18 cellular contexts compared by ENCODE assay signal in the genomic region with DNA sequence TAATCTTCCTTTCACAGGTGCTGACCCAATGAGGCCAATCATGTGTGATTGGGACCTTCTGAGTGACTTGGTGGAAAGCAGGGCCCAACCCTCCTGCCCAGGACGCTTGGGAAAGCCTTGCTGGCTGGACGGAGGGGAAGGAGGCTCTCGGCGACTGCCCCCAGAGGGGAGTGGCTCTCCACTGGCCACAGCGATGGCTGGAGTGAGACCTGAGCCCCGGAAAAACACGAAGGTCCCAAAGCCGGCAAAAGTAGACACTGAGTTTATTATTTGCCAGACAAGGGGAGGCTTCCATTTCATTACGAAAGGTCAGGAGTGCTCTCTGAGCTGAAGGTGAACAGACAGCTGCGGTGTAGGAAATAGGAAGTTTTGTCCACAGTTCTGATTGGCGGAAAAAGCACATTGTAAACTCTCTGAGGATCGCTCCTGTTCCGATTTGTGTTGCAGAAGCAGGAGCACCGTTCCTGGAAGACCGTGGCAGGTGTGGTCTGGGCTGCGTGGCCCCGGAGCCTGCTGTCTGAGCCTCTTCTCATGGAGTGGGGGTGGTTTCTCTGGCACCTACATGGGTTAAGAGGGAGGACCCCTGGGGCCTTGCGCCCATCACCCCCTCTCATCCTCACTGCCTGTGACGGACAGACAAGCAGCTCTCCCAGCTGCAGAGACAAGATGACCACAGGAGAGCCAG. TPM values are rescaled to one million over a fixed set of nuclear protein-coding genes. Genes with fewer than 3 reads are reported as not detected.
"Had no signal": no experiment of that assay in that cellular context is flagged by ENCODE, and none has a peak within 500 bp of the region (broad histone marks: within the 10 kb centered on the region; RNA-seq: fewer than 3 reads in every experiment).

No MANE protein-coding gene starts in this region.

- H3K27ac ChIP-seq: ascending aorta, heart left ventricle, tibial artery had no signal

- H3K36me3 ChIP-seq: ascending aorta, gastrocnemius medialis, heart left ventricle, left lung, tibial artery had no signal

- H3K4me3 Mint-ChIP-seq: endodermal cell; naive thymus-derived CD4-positive, alpha-beta T cell; stimulated activated effector memory CD8-positive, alpha-beta T cell treated with anti-CD3 and anti-CD28 coated beads, Interleukin-12 subunit alpha, Interleukin-12 subunit beta, amount 100 ng/mL, for 72 hours had no signal

- H3K4me3 ChIP-seq: ascending aorta, gastrocnemius medialis, heart left ventricle, left lung, tibial artery had no signal

- H3K4me1 Mint-ChIP-seq: stimulated activated effector memory CD8-positive, alpha-beta T cell treated with anti-CD3 and anti-CD28 coated beads, Interleukin-12 subunit alpha, Interleukin-12 subunit beta, amount 100 ng/mL, for 72 hours had no signal

- DNase-seq: activated CD4-positive, alpha-beta T cell treated with anti-CD3 and anti-CD28 coated beads, Interleukin-2, amount 50 U/mL, for 1 hour; activated CD8-positive, alpha-beta memory T cell treated with anti-CD3 and anti-CD28 coated beads for 24 hours; activated naive CD4-positive, alpha-beta T cell; naive thymus-derived CD4-positive, alpha-beta T cell; T1000 had no signal

- H3K27ac Mint-ChIP-seq: endodermal cell; naive thymus-derived CD4-positive, alpha-beta T cell; stimulated activated effector memory CD8-positive, alpha-beta T cell treated with anti-CD3 and anti-CD28 coated beads, Interleukin-12 subunit alpha, Interleukin-12 subunit beta, amount 100 ng/mL, for 72 hours had no signal

- H3K4me1 ChIP-seq: ascending aorta, gastrocnemius medialis, left lung, tibial artery had no signal

- H3K9me3 Mint-ChIP-seq: stimulated activated effector memory CD8-positive, alpha-beta T cell treated with anti-CD3 and anti-CD28 coated beads, Interleukin-12 subunit alpha, Interleukin-12 subunit beta, amount 100 ng/mL, for 72 hours had no signal

- ATAC-seq: activated CD4-positive, CD25-positive, alpha-beta regulatory T cell treated with anti-CD3 and anti-CD28 coated beads, Interleukin-2, amount 50 U/mL, for 24 hours; heart left ventricle; naive thymus-derived CD4-positive, alpha-beta T cell; stimulated activated effector memory CD8-positive, alpha-beta T cell treated with anti-CD3 and anti-CD28 coated beads, Interleukin-12 subunit alpha, Interleukin-12 subunit beta, amount 100 ng/mL, for 72 hours had no signal

- H3K27me3 ChIP-seq: ascending aorta had no signal

- H3K9me3 ChIP-seq: gastrocnemius medialis had no signal

- H3K36me3 Mint-ChIP-seq: stimulated activated effector memory CD8-positive, alpha-beta T cell treated with anti-CD3 and anti-CD28 coated beads, Interleukin-12 subunit alpha, Interleukin-12 subunit beta, amount 100 ng/mL, for 72 hours had no signal

RNA-seq across cellular contexts. Expression of gene KRTAP10-1, which starts 41.6 kb away (rescaled TPM):
- total RNA-seq: ascending aorta; bronchial epithelial cell; dermis microvascular lymphatic vessel endothelial cell; endodermal cell; epithelial cell of proximal tubule; gastrocnemius medialis; heart left ventricle; left lung; mononuclear cell; naive thymus-derived CD4-positive, alpha-beta T cell; posterior vena cava had no signal
- polyA plus RNA-seq: heart left ventricle; naive thymus-derived CD4-positive, alpha-beta T cell had no signal

RNA-seq across cellular contexts. Expression of gene KRTAP10-2, which starts 52.9 kb away (rescaled TPM):
- total RNA-seq: ascending aorta; bronchial epithelial cell; dermis microvascular lymphatic vessel endothelial cell; endodermal cell; epithelial cell of proximal tubule; gastrocnemius medialis; heart left ventricle; mononuclear cell; naive thymus-derived CD4-positive, alpha-beta T cell; posterior vena cava had no signal
- polyA plus RNA-seq: heart left ventricle; naive thymus-derived CD4-positive, alpha-beta T cell had no signal
